ENCODE assay signal across 9 cellular contexts in the genomic region with DNA sequence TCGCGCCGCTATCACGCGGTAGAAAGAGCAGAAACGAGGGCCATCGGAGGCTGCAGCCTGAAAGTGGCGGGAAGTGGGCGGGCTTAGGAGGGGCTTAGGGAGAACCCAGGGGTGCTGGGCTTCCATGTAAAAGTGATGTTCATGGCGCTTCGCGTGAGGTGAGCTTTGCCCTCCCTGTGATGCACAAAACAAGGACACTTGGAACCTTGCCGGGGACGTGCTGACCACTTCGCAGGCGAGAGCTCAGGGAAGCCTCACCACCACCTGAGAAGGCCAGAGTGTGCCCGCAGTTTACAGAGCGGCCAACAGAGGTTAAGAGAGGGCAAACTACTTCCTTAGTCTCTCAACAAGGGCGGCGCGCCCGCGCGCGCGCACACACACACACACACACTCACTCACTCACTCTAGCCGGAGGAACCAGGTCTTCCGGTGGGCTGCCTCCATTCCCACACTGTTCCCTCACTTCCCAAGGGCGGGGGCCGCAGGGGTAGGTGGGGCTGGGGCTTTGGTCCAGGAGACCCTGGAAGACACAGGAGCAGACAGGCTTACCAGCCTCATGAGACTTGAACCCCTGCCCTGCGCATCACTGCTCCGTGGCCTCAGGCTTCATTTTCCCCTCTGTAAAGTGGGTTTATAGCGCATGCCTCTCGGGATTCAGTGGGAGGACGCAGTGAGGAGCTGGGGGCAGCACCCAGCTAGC. TPM values are rescaled to one million over a fixed set of nuclear protein-coding genes. Genes with fewer than 3 reads are reported as not detected.
DNase-seq lines count a peak whose midpoint lies in the region; ATAC-seq and TF ChIP-seq lines count a peak whose summit lies in the region.
"Had no signal": no experiment of that assay in that cellular context is flagged by ENCODE, and none has a peak within 500 bp of the region (broad histone marks: within the 10 kb centered on the region; RNA-seq: fewer than 3 reads in every experiment).

No MANE protein-coding gene starts in this region.

- H3K4me1 ChIP-seq in fibroblast of lung (ENCODE audit: control insufficient read depth, extremely low read depth, insufficient read depth, low read length), result peaks cover 6% of the 10 kb centered on the region

- H2AFZ ChIP-seq in fibroblast of lung (ENCODE audit: low read length), result peak overlapping the region; percentile 26

- TF ChIP-seq CTCF in WTC11 (IDR thresholded peaks at IDR 0.05) (no peak), fibroblast of lung (conservative IDR thresholded peaks at IDR 0.05 in 1 of 2, IDR thresholded peaks at IDR 0.05 in 1 of 2; ENCODE audit: low read depth in 1 of 2, low read length in 2 of 2) (no peak)

- no peak overlapping the region for H3K27ac ChIP-seq in fibroblast of lung (ENCODE audit: insufficient read depth, low read length)

- H3K4me1 Mint-ChIP-seq in WTC11, result peaks cover 27% of the 10 kb centered on the region

- H3K27ac Mint-ChIP-seq in WTC11, result 0 out of 2 replicates have a peak overlapping the region, but pooled peaks have one; percentile 25

- H3K9me3 Mint-ChIP-seq in WTC11, result no peaks in the 10 kb centered on the region

- H3K4me2 ChIP-seq in fibroblast of lung (ENCODE audit: extremely low read depth, insufficient read depth, low read length), result peak overlapping the region; percentile 35

- H3K36me3 ChIP-seq in fibroblast of lung (ENCODE audit: control insufficient read depth, insufficient read depth, low read length), result no peaks in the 10 kb centered on the region

- no peak overlapping the region for H3K9ac ChIP-seq in fibroblast of lung (ENCODE audit: insufficient read depth, low read length)

- peak overlapping the region; percentile 57 for H3K4me3 Mint-ChIP-seq in WTC11

- no peaks in the 10 kb centered on the region for H3K36me3 Mint-ChIP-seq in WTC11

- H3K79me2 ChIP-seq in fibroblast of lung (ENCODE audit: control insufficient read depth, insufficient read depth, low read length), result no peaks in the 10 kb centered on the region

- POLR2A ChIA-PET in WTC11 (lab: Charles Lee), result interaction anchor here (0.6 to 1.1 kb wide), 3 partner anchors 19 to 39 kb away, joined by 3 to 4 read pairs (median 4); no protein-coding TSS in a partner anchor

- no peaks in the 10 kb centered on the region for H4K20me1 ChIP-seq in fibroblast of lung (ENCODE audit: control insufficient read depth, extremely low read depth, insufficient read depth, low read length)

- ATAC-seq in WTC11, result peak; percentile 76
- no peak for ATAC-seq in HG02642 (IDR thresholded peaks at IDR 0.05; ENCODE audit: poor library complexity, unreplicated experiment)

- peak; percentile 24 for DNase-seq in NCI-H146 (lab: John Stamatoyannopoulos, UW)
- DNase-seq in NCI-H146 treated with DMSO at 0.1 percent for 48 hours (lab: John Stamatoyannopoulos, UW; ENCODE audit: unreplicated experiment), result no peak
- DNase-seq in WTC11 (ENCODE audit: low spot score), result peak; percentile 65
- peak; percentile 26 to 46 for DNase-seq in fibroblast of lung (ENCODE audit: low read depth in 2 of 2)
- DNase-seq in stimulated activated CD8-positive, alpha-beta memory T cell treated with anti-CD3 and anti-CD28 coated beads, Interleukin-4, amount 100 ng/mL, for 48 hours, result peak; percentile 59
- no peak for DNase-seq in cerebellar nuclear complex (lab: John Stamatoyannopoulos, UW)
- DNase-seq in mesenteric fat pad (ENCODE audit: low spot score), result no peak

- H3K27me3 Mint-ChIP-seq in WTC11 (ENCODE audit: low read depth), result peaks cover 30% of the 10 kb centered on the region

- peaks cover 3% of the 10 kb centered on the region for H3K27me3 ChIP-seq in fibroblast of lung (ENCODE audit: control insufficient read depth, insufficient read depth, low read length)

- CTCF ChIA-PET in WTC11 (lab: Charles Lee), result interaction anchor here (1.0 to 2.1 kb wide), 3 partner anchors 10 to 24 kb away, joined by 4 to 10 read pairs (median 4); no protein-coding TSS in a partner anchor

- peak overlapping the region in 1 of 4 experiments; percentile 17 for H3K4me3 ChIP-seq in fibroblast of lung (replicated peaks in 1 of 4; ENCODE audit: control extremely low read depth in 1 of 4, insufficient read depth in 1 of 4, low read depth in 3 of 4, low read length in 4 of 4)

- H3K9me3 ChIP-seq in fibroblast of lung (ENCODE audit: control insufficient read depth, insufficient read depth, low read depth, low read length), result no peaks in the 10 kb centered on the region

TF ChIP-seq in WTC11, 78 proteins besides CTCF, POLR2A, EP300 and RAD21:
- TF ChIP-seq USF2 (CRISPR knock-in tag; IDR thresholded peaks at IDR 0.05) (0 out of 2 replicates have a peak, but pooled peaks have one; percentile 25), ZBTB21 (CRISPR knock-in tag; IDR thresholded peaks at IDR 0.05; ENCODE audit: borderline replicate concordance) (no peak)
- TF ChIP-seq, protein P1, sequence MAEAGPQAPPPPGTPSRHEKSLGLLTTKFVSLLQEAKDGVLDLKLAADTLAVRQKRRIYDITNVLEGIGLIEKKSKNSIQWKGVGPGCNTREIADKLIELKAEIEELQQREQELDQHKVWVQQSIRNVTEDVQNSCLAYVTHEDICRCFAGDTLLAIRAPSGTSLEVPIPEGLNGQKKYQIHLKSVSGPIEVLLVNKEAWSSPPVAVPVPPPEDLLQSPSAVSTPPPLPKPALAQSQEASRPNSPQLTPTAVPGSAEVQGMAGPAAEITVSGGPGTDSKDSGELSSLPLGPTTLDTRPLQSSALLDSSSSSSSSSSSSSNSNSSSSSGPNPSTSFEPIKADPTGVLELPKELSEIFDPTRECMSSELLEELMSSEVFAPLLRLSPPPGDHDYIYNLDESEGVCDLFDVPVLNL (CRISPR knock-in tag; IDR thresholded peaks at IDR 0.05; ENCODE audit: borderline replicate concordance, low read depth), result no peak

RNA-seq across cellular contexts. Expression of gene GAPDHS, which starts 0.7 kb away (rescaled TPM):
- total RNA-seq in WTC11 (2021), result 0.20 to 0.30 TPM in 2 of 3 replicates, not detected in the other
- total RNA-seq in fibroblast of lung, result not detected in 2 replicates
- polyA plus RNA-seq in fibroblast of lung, result not detected in 2 replicates
- polyA plus RNA-seq in fibroblast of lung (2012), result not detected in 2 replicates
- not detected in 2 replicates for polyA minus RNA-seq in fibroblast of lung (ENCODE audit: low replicate concordance)
- not detected for total RNA-seq in mesenteric fat pad
- total RNA-seq: kidney epithelial cell had no signal

RNA-seq across cellular contexts. Expression of gene SBSN, which starts 5.9 kb away (rescaled TPM):
- total RNA-seq in WTC11 (2021) (0.15 to 0.39 TPM in 2 of 3 replicates, not detected in the other), fibroblast of lung (4.1 and 9.0 TPM in 2 replicates), mesenteric fat pad (not detected)
- polyA plus RNA-seq in fibroblast of lung, result 1.6 TPM in 2 replicates
- 3.4 and 3.7 TPM in 2 replicates for polyA plus RNA-seq in fibroblast of lung (2012)
- not detected in 2 replicates for polyA minus RNA-seq in fibroblast of lung (ENCODE audit: low replicate concordance)
- total RNA-seq: kidney epithelial cell had no signal

RNA-seq across cellular contexts. Expression of gene TMEM147, which starts 11.5 kb away (rescaled TPM):
- total RNA-seq in WTC11 (2021) (132 to 135 TPM (median 132 TPM) in 3 replicates), fibroblast of lung (79.6 and 95.3 TPM in 2 replicates), mesenteric fat pad (86.8 TPM)
- 72.4 and 76.2 TPM in 2 replicates for polyA plus RNA-seq in fibroblast of lung
- polyA plus RNA-seq in fibroblast of lung (2012), result 97.1 and 104 TPM in 2 replicates
- 209 and 249 TPM in 2 replicates for polyA minus RNA-seq in fibroblast of lung (ENCODE audit: low replicate concordance)

RNA-seq across cellular contexts. Expression of gene DMKN, which starts 20.5 kb away (rescaled TPM):
- total RNA-seq in WTC11 (2021) (284 to 302 TPM (median 285 TPM) in 3 replicates), fibroblast of lung (14.2 and 29.3 TPM in 2 replicates), mesenteric fat pad (3.1 TPM)
- 2.1 and 2.8 TPM in 2 replicates for polyA plus RNA-seq in fibroblast of lung
- 5.7 and 6.4 TPM in 2 replicates for polyA plus RNA-seq in fibroblast of lung (2012)
- polyA minus RNA-seq in fibroblast of lung (ENCODE audit: low replicate concordance), result not detected in 2 replicates

RNA-seq across cellular contexts. Expression of gene ATP4A, which starts 29.5 kb away (rescaled TPM):
- total RNA-seq in WTC11 (2021), result 0.59 to 1.2 TPM (median 1.1 TPM) in 3 replicates
- not detected in 2 replicates for total RNA-seq in fibroblast of lung
- polyA plus RNA-seq in fibroblast of lung, result not detected in 2 replicates
- polyA plus RNA-seq in fibroblast of lung (2012), result not detected in 2 replicates
- polyA minus RNA-seq in fibroblast of lung (ENCODE audit: low replicate concordance), result not detected in 2 replicates
- not detected for total RNA-seq in mesenteric fat pad
- total RNA-seq: kidney epithelial cell had no signal

Comparison
In these comparisons a context has a peak if more than half of its experiments do, and no peak if none do; other contexts are left out.
1. DNase-seq: peak in NCI-H146 (single experiment), WTC11 (single experiment), fibroblast of lung (2 of 2) and stimulated activated CD8-positive, alpha-beta memory T cell treated with anti-CD3 and anti-CD28 coated beads, Interleukin-4, amount 100 ng/mL, for 48 hours (single experiment); none in NCI-H146 treated with DMSO at 0.1 percent for 48 hours (single experiment), cerebellar nuclear complex (0 of 2) and mesenteric fat pad (single experiment).